1 cellular context compared by ENCODE assay signal in genomic region chr4:107988763-107989035, GRCh38.
TF ChIP-seq lines count a peak whose summit lies in the region.

No MANE protein-coding gene starts in this region.

TF ChIP-seq in neural cell, 6 proteins besides CTCF, POLR2A, EP300 and RAD21 (continued from another document):
- no peak for TF ChIP-seq REST (IDR thresholded peaks at IDR 0.05; ENCODE audit: borderline replicate concordance)
- no peak for TF ChIP-seq TAF1 (IDR thresholded peaks at IDR 0.05; ENCODE audit: low read depth)
TF ChIP-seq in neural cell: peak in this region for 0.
